Comparison of ENCODE assay signal across 25 cellular contexts in genomic region chr19:50520822-50521465, GRCh38. TPM values are rescaled to one million over a fixed set of nuclear protein-coding genes. Genes with fewer than 3 reads are reported as not detected.
"Had no signal": no experiment of that assay in that cellular context is flagged by ENCODE, and none has a peak within 500 bp of the region (broad histone marks: within the 10 kb centered on the region; RNA-seq: fewer than 3 reads in every experiment).

No MANE protein-coding gene starts in this region.

- ATAC-seq: K562 had no signal

- H3K9me3 Mint-ChIP-seq: IgD-negative memory B cell had no signal

- H3K36me3 Mint-ChIP-seq: IgD-negative memory B cell had no signal

- H3K4me1 ChIP-seq: SJSA1 had no signal

- H3K27ac Mint-ChIP-seq: IgD-negative memory B cell had no signal

- H3K4me3 Mint-ChIP-seq: IgD-negative memory B cell had no signal

- H3K4me2 ChIP-seq: KMS-11 had no signal

- H3K4me3 ChIP-seq: K562, SJSA1, SK-N-MC had no signal

- H3K27me3 ChIP-seq: SJSA1 had no signal

- H3K36me3 ChIP-seq: SJSA1 had no signal

- H3K9me3 ChIP-seq: SJSA1 had no signal

- H3K4me1 Mint-ChIP-seq: IgD-negative memory B cell had no signal

- DNase-seq: Kasumi-1, MV-4-11, NCI-H1048, NCI-H1105, NCI-H1417, NCI-H1436 treated with DMSO at 0.1 percent for 48 hours, NCI-H1694, NCI-H187 treated with DMSO at 0.1 percent for 48 hours, NCI-H2029 treated with DMSO at 0.1 percent for 48 hours, NCI-H2171 treated with DMSO at 0.1 percent for 48 hours, NCI-H345, NCI-H446 treated with DMSO at 0.1 percent for 48 hours, NCI-H524, NCI-H69, NCI-H774, Right ventricle myocardium superior, RPMI8226, SIG-M5 had no signal

- H3K27ac ChIP-seq: HL-60, KMS-11, SJSA1, SK-N-MC had no signal

RNA-seq across cellular contexts. Expression of gene ASPDH, which starts 7.2 kb away (rescaled TPM):
- total RNA-seq: K562, MCF 10A, Right ventricle myocardium superior, SJSA1 had no signal
- polyA plus RNA-seq: IgD-negative memory B cell, K562 had no signal

RNA-seq across cellular contexts. Expression of gene GARIN5A, which starts 44.3 kb away (rescaled TPM):
- total RNA-seq: SJSA1 had no signal

RNA-seq across cellular contexts. Expression of gene LRRC4B, which starts 47.3 kb away (rescaled TPM):
- total RNA-seq: MCF 10A, SJSA1 had no signal
- polyA plus RNA-seq: IgD-negative memory B cell had no signal
